Comparison of ENCODE assay signal across 2 cellular contexts in the genomic region with DNA sequence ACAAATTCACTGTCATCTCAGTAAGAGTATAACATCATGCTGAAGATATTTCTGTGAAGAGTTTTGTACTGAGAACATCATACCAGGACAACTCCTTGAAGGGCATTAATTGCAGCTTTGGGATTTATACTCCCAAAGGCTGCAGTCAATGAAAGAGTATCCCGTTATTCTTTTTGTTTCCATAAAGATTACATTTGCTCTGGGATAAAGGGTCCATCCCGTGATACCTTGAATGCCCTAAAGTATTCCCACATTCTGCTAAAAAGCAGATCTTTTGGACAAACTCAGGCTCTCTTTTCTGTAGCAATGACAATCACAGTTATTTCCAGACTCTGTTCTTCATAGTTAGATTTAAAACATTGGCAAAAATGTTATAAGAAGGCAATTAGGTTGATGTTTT. TPM values are rescaled to one million over a fixed set of nuclear protein-coding genes. Genes with fewer than 3 reads are reported as not detected.
"Had no signal": no experiment of that assay in that cellular context is flagged by ENCODE, and none has a peak within 500 bp of the region (broad histone marks: within the 10 kb centered on the region; RNA-seq: fewer than 3 reads in every experiment).

A gene (plus strand): TSS at position 301 of the 400 bp plus-strand sequence. CDS start 2,729 bp downstream, outside the sequence.

RNA-seq across cellular contexts. Expression of the gene that starts here (rescaled TPM):
- total RNA-seq: G401, GM12878 had no signal
- polyA plus RNA-seq: GM12878 had no signal
